22 cellular contexts compared by ENCODE assay signal in the genomic region with DNA sequence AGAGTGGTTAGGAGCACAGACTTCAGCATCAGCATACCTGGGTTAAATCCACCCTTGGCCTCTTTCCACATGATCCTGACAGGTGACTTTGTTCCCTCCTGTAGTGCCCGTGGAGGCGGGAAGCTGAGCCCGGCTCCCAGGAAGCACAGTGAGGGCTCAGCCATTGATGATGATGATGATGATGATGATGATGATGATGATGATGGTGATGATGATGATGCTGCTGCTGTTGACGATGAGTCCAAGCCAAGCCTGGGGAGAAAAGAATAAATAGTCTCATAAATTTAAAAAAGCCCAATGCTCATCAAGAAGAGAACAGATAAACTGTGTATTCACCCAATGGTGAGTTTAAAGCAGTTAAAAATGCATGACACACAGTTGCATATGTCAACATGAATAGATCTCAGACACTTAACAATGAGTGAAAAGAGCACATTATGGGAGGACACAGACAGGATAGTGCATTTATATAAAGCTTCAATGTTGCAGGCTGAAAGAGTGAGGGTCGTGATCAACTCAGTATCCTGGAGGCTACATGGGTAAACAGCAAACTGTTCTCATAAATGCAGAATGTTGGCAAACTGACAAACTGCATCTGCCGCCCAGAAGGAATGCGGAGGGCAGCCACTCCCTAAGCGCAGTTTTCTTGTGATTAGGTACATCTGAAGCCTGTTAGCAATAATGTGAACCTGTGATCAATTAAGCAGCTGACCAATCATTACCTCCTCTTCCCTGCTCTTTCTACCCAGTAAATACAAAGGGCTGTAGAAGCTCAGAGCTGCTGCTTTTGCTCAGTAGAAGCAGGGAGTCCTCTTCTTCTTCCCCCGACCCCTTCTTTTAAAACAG. TPM values are rescaled to one million over a fixed set of nuclear protein-coding genes. Genes with fewer than 3 reads are reported as not detected.
DNase-seq lines count a peak whose midpoint lies in the region; ATAC-seq and TF ChIP-seq lines count a peak whose summit lies in the region.
"Had no signal": no experiment of that assay in that cellular context is flagged by ENCODE, and none has a peak within 500 bp of the region (broad histone marks: within the 10 kb centered on the region; RNA-seq: fewer than 3 reads in every experiment).

No MANE protein-coding gene starts in this region.

- H3K36me3 ChIP-seq in SK-N-MC (ENCODE audit: insufficient read depth, low read length): no peaks in the 10 kb centered on the region
- peaks cover 24% of the 10 kb centered on the region for H3K36me3 ChIP-seq in suprapubic skin
- H3K36me3 ChIP-seq: ovary had no signal

- no peak for TF ChIP-seq CTCF in suprapubic skin (IDR thresholded peaks at IDR 0.05)

- TF ChIP-seq EP300 in suprapubic skin (IDR thresholded peaks at IDR 0.05): no peak

- DNase-seq in ELR (ENCODE audit: low read depth) (peak; percentile 34), SK-N-MC (ENCODE audit: low read depth, low spot score) (no peak), fibroblast of peridontal ligament (ENCODE audit: extremely low read depth) (peak; percentile 68), suprapubic skin (ENCODE audit: low spot score in 2 of 2) (no peak)
- DNase-seq: activated B cell treated with CpG ODN at 0.5 μM for 24 hours; activated naive CD4-positive, alpha-beta T cell treated with anti-CD3 and anti-CD28 coated beads, Interleukin-2, amount 50 U/mL, for 16 hours; activated T-cell treated with anti-CD3 and anti-CD28 coated beads, Interleukin-2, amount 50 U/mL, for 72 hours; DMS79; H7; kidney glomerular epithelial cell; naive thymus-derived CD4-positive, alpha-beta T cell; NK-92 treated with Interleukin-12 subunit alpha and Interleukin-12 subunit beta, amount 100 ng/mL, for 24 hours; ovary had no signal

- H3K27ac ChIP-seq in SK-N-MC: no peak overlapping the region
- peak overlapping the region; percentile 2 for H3K27ac ChIP-seq in suprapubic skin
- H3K27ac ChIP-seq: coronary artery, right atrium auricular region, SJSA1 had no signal

- WGBS in suprapubic skin: 48% methylated on average over 9 of the region's 9 CpGs

- H3K4me3 ChIP-seq in SK-N-MC: peak overlapping the region; percentile 28; the same call in 1 of the 2 replicates
- H3K4me3 ChIP-seq in suprapubic skin: no peak overlapping the region
- H3K4me3 ChIP-seq: coronary artery, ovary, right atrium auricular region, SJSA1 had no signal

- no peaks in the 10 kb centered on the region for H3K27me3 ChIP-seq in suprapubic skin
- H3K27me3 ChIP-seq: ovary, right atrium auricular region, SJSA1 had no signal

- H3K4me1 ChIP-seq in suprapubic skin: peaks cover 25% of the 10 kb centered on the region

- H3K9me3 ChIP-seq in SK-N-MC (ENCODE audit: low read depth, low read length) (no peaks in the 10 kb centered on the region), suprapubic skin (no peaks in the 10 kb centered on the region)
- H3K9me3 ChIP-seq: ovary, right atrium auricular region, SJSA1 had no signal

- ATAC-seq in GM18517 (IDR thresholded peaks at IDR 0.05; ENCODE audit: unreplicated experiment) (no peak), GM21576 (IDR thresholded peaks at IDR 0.05; ENCODE audit: unreplicated experiment) (no peak), GM19397 (IDR thresholded peaks at IDR 0.05; ENCODE audit: unreplicated experiment) (no peak)
- ATAC-seq: activated T-cell treated with anti-CD3 and anti-CD28 coated beads, Interleukin-2, amount 50 U/mL, for 72 hours; naive thymus-derived CD4-positive, alpha-beta T cell; stimulated activated effector memory CD8-positive, alpha-beta T cell treated with anti-CD3 and anti-CD28 coated beads, Interleukin-12 subunit alpha, Interleukin-12 subunit beta, amount 100 ng/mL, for 72 hours had no signal

- TF ChIP-seq POLR2A in suprapubic skin (IDR thresholded peaks at IDR 0.05): no peak

- peak overlapping the region; percentile 17 for H3K9ac ChIP-seq in SK-N-MC (ENCODE audit: insufficient read length)

RNA-seq across cellular contexts. Expression of gene CFAP157, which starts 11.7 kb away (rescaled TPM):
- under 1 TPM in 2 of 4 donors, not detected in 2; 0.24 to 0.57 TPM for total RNA-seq in suprapubic skin
- total RNA-seq: activated B cell treated with CpG ODN at 0.5 μM for 24 hours; activated T-cell treated with anti-CD3 and anti-CD28 coated beads, Interleukin-2, amount 50 U/mL, for 72 hours; H7; NCI-H460; right atrium auricular region; T-helper 2 cell treated with Interferon-gamma antibody and Interleukin-4, amounts not matched to agents 100 ng/mL and 5 ng/mL, for 36 hours had no signal

RNA-seq across cellular contexts. Expression of gene PTRH1, which starts 20.4 kb away (rescaled TPM):
- total RNA-seq in suprapubic skin: 10 to 100 TPM in 3 of 4 donors, 1 to 10 TPM in 1; 7.4 to 58.4 (median 41.6) TPM

RNA-seq across cellular contexts. Expression of gene TTC16, which starts 20.8 kb away (rescaled TPM):
- total RNA-seq in suprapubic skin: under 1 TPM in 2 of 4 donors, not detected in 2; 0.16 to 0.21 TPM
- total RNA-seq: activated B cell treated with CpG ODN at 0.5 μM for 24 hours, H7, NCI-H460, SJSA1 had no signal

RNA-seq across cellular contexts. Expression of gene TOR2A, which starts 40.0 kb away (rescaled TPM):
- 10 to 100 TPM; 16.1 to 24.3 (median 19.3) TPM for total RNA-seq in suprapubic skin

Comparison
In these comparisons a context has a peak if more than half of its experiments do, and no peak if none do; other contexts are left out.
1. DNase-seq: peak in ELR (single experiment) and fibroblast of peridontal ligament (single experiment); none in SK-N-MC (single experiment) and suprapubic skin (0 of 2).